ENCODE assay signal across 1 cellular context in genomic region chr19:47886010-47886559, GRCh38.
TF ChIP-seq lines count a peak whose summit lies in the region.

TSS of gene SULT2A1 (minus strand) at chr19:47886315. CDS start at chr19:47886257, 58 bp downstream.

TF ChIP-seq in GM23338, 12 proteins besides CTCF, POLR2A, EP300 and RAD21 (continued from another document):
- TF ChIP-seq ZNF462 (CRISPR knock-in tag; IDR thresholded peaks at IDR 0.05) = no peak
- no peak for TF ChIP-seq NANOG (IDR thresholded peaks at IDR 0.05; ENCODE audit: borderline replicate concordance)
- TF ChIP-seq POLR2AphosphoS5 (IDR thresholded peaks at IDR 0.05; ENCODE audit: low read depth) = no peak
- no peak for TF ChIP-seq EZH2 (IDR thresholded peaks at IDR 0.05; ENCODE audit: low read depth, unreplicated experiment)
- no peak for TF ChIP-seq ZNF114 (CRISPR knock-in tag; IDR thresholded peaks at IDR 0.05)
